1 cellular context compared by ENCODE assay signal in genomic region chr7:1459512-1459892, GRCh38.
TF ChIP-seq lines count a peak whose summit lies in the region.

No MANE protein-coding gene starts in this region.

TF ChIP-seq in H1, 55 proteins besides CTCF, POLR2A, EP300 and RAD21:
- TF ChIP-seq TCF12 (IDR thresholded peaks at IDR 0.05; ENCODE audit: low read depth, low read length): no peak
- no peak for TF ChIP-seq HDAC6 (IDR thresholded peaks at IDR 0.05; ENCODE audit: low read depth, low read length)
- TF ChIP-seq SP4 (IDR thresholded peaks at IDR 0.05; ENCODE audit: low read length): peak; percentile 88
- TF ChIP-seq PHF8 (conservative IDR thresholded peaks at IDR 0.05; ENCODE audit: low read depth, low read length): no peak
- TF ChIP-seq ATF3 (IDR thresholded peaks at IDR 0.05; ENCODE audit: insufficient read depth, low read depth, low read length): no peak
- peak; percentile 91 for TF ChIP-seq SP1 (IDR thresholded peaks at IDR 0.05; ENCODE audit: low read depth, low read length)
- TF ChIP-seq POLR2AphosphoS5 (IDR thresholded peaks at IDR 0.05; ENCODE audit: low read depth, low read length): no peak
